1 cellular context compared by ENCODE assay signal in the genomic region with DNA sequence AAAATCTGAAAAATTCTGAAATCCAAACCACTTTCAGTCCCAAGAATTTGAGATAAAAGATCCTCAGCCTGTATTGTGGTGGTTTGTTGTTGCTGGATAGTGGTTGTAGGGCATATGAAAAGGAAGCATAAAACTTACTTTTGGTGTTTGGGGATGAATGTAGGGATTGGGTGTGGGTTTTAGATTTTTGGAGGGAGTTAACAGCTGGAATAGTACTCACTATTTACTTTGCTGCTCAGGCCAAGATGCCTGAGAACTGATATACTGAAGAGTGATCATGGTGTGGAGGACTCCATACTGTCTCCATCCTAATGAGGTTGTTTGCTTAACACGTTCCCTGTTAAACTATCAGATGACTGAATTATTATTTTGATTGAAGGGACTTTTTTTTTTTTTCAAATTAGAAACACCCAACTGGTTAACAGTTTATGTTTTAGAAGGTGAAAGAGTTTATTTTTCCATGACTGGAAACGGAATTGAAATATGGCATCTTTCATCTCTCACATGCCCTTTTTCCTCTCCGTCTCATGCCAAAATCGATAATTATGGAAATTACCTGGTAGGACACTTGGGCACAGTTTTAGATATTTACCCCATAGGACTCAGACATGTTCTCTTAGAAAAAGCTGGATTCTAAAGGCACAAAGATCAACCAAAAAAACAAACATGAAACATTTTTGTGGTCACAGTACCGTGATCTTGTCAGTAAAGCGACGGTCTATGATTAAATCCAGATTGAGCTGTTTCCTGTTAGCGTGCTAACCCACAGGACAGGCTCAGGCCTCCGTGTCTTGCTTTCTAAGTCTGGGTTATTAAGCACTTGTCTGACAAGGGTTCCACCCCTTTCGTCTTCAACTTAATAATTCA.
TF ChIP-seq lines count a peak whose summit lies in the region.

No MANE protein-coding gene starts in this region.

TF ChIP-seq in WTC11, 78 proteins besides CTCF, POLR2A, EP300 and RAD21 (continued from another document):
- TF ChIP-seq, protein P1, sequence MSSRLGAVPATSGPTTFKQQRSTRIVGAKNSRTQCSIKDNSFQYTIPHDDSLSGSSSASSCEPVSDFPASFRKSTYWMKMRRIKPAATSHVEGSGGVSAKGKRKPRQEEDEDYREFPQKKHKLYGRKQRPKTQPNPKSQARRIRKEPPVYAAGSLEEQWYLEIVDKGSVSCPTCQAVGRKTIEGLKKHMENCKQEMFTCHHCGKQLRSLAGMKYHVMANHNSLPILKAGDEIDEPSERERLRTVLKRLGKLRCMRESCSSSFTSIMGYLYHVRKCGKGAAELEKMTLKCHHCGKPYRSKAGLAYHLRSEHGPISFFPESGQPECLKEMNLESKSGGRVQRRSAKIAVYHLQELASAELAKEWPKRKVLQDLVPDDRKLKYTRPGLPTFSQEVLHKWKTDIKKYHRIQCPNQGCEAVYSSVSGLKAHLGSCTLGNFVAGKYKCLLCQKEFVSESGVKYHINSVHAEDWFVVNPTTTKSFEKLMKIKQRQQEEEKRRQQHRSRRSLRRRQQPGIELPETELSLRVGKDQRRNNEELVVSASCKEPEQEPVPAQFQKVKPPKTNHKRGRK (CRISPR knock-in tag; IDR thresholded peaks at IDR 0.05; ENCODE audit: borderline replicate concordance), result no peak
- TF ChIP-seq, protein P2, sequence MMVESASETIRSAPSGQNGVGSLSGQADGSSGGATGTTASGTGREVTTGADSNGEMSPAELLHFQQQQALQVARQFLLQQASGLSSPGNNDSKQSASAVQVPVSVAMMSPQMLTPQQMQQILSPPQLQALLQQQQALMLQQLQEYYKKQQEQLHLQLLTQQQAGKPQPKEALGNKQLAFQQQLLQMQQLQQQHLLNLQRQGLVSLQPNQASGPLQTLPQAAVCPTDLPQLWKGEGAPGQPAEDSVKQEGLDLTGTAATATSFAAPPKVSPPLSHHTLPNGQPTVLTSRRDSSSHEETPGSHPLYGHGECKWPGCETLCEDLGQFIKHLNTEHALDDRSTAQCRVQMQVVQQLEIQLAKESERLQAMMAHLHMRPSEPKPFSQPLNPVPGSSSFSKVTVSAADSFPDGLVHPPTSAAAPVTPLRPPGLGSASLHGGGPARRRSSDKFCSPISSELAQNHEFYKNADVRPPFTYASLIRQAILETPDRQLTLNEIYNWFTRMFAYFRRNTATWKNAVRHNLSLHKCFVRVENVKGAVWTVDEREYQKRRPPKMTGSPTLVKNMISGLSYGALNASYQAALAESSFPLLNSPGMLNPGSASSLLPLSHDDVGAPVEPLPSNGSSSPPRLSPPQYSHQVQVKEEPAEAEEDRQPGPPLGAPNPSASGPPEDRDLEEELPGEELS (CRISPR knock-in tag; IDR thresholded peaks at IDR 0.05), result no peak
- TF ChIP-seq, protein P3, sequence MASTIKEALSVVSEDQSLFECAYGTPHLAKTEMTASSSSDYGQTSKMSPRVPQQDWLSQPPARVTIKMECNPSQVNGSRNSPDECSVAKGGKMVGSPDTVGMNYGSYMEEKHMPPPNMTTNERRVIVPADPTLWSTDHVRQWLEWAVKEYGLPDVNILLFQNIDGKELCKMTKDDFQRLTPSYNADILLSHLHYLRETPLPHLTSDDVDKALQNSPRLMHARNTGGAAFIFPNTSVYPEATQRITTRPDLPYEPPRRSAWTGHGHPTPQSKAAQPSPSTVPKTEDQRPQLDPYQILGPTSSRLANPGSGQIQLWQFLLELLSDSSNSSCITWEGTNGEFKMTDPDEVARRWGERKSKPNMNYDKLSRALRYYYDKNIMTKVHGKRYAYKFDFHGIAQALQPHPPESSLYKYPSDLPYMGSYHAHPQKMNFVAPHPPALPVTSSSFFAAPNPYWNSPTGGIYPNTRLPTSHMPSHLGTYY (CRISPR knock-in tag; IDR thresholded peaks at IDR 0.05), result no peak
- TF ChIP-seq ZNF416 (CRISPR knock-in tag; IDR thresholded peaks at IDR 0.05), result no peak
- no peak for TF ChIP-seq JAZF1 (CRISPR knock-in tag; IDR thresholded peaks at IDR 0.05)
- TF ChIP-seq, protein P4, sequence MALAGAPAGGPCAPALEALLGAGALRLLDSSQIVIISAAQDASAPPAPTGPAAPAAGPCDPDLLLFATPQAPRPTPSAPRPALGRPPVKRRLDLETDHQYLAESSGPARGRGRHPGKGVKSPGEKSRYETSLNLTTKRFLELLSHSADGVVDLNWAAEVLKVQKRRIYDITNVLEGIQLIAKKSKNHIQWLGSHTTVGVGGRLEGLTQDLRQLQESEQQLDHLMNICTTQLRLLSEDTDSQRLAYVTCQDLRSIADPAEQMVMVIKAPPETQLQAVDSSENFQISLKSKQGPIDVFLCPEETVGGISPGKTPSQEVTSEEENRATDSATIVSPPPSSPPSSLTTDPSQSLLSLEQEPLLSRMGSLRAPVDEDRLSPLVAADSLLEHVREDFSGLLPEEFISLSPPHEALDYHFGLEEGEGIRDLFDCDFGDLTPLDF (CRISPR knock-in tag; IDR thresholded peaks at IDR 0.05), result no peak
- no peak for TF ChIP-seq CBFB (CRISPR knock-in tag; IDR thresholded peaks at IDR 0.05; ENCODE audit: low read depth)
- TF ChIP-seq PRRX2 (CRISPR knock-in tag; IDR thresholded peaks at IDR 0.05), result no peak
- TF ChIP-seq, protein P5, sequence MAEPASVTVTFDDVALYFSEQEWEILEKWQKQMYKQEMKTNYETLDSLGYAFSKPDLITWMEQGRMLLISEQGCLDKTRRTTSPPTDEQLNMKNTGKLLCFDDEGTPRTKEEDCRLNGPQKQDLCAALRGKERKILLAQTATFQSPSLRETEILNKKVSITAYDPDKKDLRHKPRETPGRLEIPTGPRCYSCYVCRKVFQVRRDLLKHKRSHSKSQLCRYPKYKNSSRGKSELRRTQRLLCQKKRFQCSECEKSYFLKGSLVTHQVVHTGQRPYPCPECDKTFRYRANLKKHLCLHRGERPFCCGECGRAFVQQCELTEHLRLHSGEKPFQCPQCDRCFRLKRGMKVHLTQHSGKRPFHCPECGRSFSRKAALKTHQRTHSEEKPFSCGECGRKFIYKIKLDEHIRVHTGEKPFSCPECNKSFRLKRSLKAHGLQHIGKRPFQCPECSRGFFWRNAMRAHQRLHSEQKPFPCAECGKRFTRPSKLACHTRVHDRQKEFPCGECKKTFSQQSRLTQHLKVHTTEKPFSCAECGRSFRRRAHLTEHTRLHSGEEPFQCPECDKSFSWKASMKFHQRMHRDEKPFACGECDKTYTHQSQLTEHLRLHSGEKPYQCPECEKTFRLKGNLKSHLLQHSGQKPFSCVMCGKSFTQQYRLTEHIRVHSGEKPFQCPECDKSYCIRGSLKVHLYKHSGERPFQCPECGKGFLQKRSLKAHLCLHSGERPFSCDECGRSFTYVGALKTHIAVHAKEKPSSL (CRISPR knock-in tag; conservative IDR thresholded peaks at IDR 0.05), result no peak
- TF ChIP-seq NFYB (CRISPR knock-in tag; conservative IDR thresholded peaks at IDR 0.05; ENCODE audit: low read depth), result no peak
